Comparison of ENCODE assay signal across 8 cellular contexts in genomic region chr1:76901158-76901767, GRCh38. TPM values are rescaled to one million over a fixed set of nuclear protein-coding genes. Genes with fewer than 3 reads are reported as not detected.
DNase-seq lines count a peak whose midpoint lies in the region; ATAC-seq and TF ChIP-seq lines count a peak whose summit lies in the region.

No MANE protein-coding gene starts in this region.

- H3K4me1 Mint-ChIP-seq in activated T-helper 1 cell treated with anti-CD3 and anti-CD28 coated beads, Interleukin-12 subunit alpha, Interleukin-12 subunit beta, Interleukin-2, Interleukin-4 antibody, amounts not matched to agents 30 ng/mL and 10 ng/mL and 1 ng/mL, durations not matched to agents 14 hours and 24 hours and 36 hours (ENCODE audit: low read depth) = no peaks in the 10 kb centered on the region

- H3K27me3 ChIP-seq in hepatocyte (no peaks in the 10 kb centered on the region), right atrium auricular region (no peaks in the 10 kb centered on the region)

- H4K20me1 ChIP-seq in hepatocyte (ENCODE audit: insufficient read depth, poor library complexity, severe bottlenecking) = no peaks in the 10 kb centered on the region

- no peak overlapping the region for H3K4me2 ChIP-seq in hepatocyte

- no peak overlapping the region for H3K27ac Mint-ChIP-seq in activated T-helper 1 cell treated with anti-CD3 and anti-CD28 coated beads, Interleukin-12 subunit alpha, Interleukin-12 subunit beta, Interleukin-2, Interleukin-4 antibody, amounts not matched to agents 30 ng/mL and 10 ng/mL and 1 ng/mL, durations not matched to agents 14 hours and 24 hours and 36 hours

- no peaks in the 10 kb centered on the region for H3K36me3 Mint-ChIP-seq in activated T-helper 1 cell treated with anti-CD3 and anti-CD28 coated beads, Interleukin-12 subunit alpha, Interleukin-12 subunit beta, Interleukin-2, Interleukin-4 antibody, amounts not matched to agents 30 ng/mL and 10 ng/mL and 1 ng/mL, durations not matched to agents 14 hours and 24 hours and 36 hours (ENCODE audit: low read depth)

- no peaks in the 10 kb centered on the region for H3K27me3 Mint-ChIP-seq in activated T-helper 1 cell treated with anti-CD3 and anti-CD28 coated beads, Interleukin-12 subunit alpha, Interleukin-12 subunit beta, Interleukin-2, Interleukin-4 antibody, amounts not matched to agents 30 ng/mL and 10 ng/mL and 1 ng/mL, durations not matched to agents 14 hours and 24 hours and 36 hours (ENCODE audit: insufficient read depth)

- TF ChIP-seq CTCF in hepatocyte (IDR thresholded peaks at IDR 0.05; ENCODE audit: poor library complexity) (peak; percentile 52), right atrium auricular region (IDR thresholded peaks at IDR 0.05) (peak in 1 of 2 donors; percentile 58)

- no peak overlapping the region for H3K27ac ChIP-seq in hepatocyte
- H3K27ac ChIP-seq in right atrium auricular region = no peak overlapping the region

- H3K79me2 ChIP-seq in hepatocyte = no peaks in the 10 kb centered on the region

- peak; percentile 75 for DNase-seq in Daoy (ENCODE audit: low read depth)
- DNase-seq in NCI-H446 treated with DMSO at 0.1 percent for 48 hours (lab: John Stamatoyannopoulos, UW) = peak; percentile 9
- peak; percentile 7 for DNase-seq in activated T-helper 1 cell treated with anti-CD3 and anti-CD28 coated beads, Interleukin-12 subunit alpha, Interleukin-12 subunit beta, Interleukin-2, Interleukin-4 antibody, amounts not matched to agents 30 ng/mL and 10 ng/mL and 1 ng/mL, durations not matched to agents 14 hours and 24 hours and 36 hours (ENCODE audit: low spot score)
- DNase-seq in hepatocyte (ENCODE audit: low spot score) = peak; percentile 57
- DNase-seq in stimulated activated CD4-positive, alpha-beta T cell treated with anti-CD3 and anti-CD28 coated beads, Interleukin-2, amount 100 ng/mL, for 48 hours = peak; percentile 15 to 34
- DNase-seq in right atrium auricular region (ENCODE audit: low spot score) = no peak

- ATAC-seq in GM19351 (IDR thresholded peaks at IDR 0.05; ENCODE audit: unreplicated experiment) (peak; percentile 100), HG03159 (IDR thresholded peaks at IDR 0.05; ENCODE audit: unreplicated experiment) (peak; percentile 96)

- no peak overlapping the region for H3K4me3 Mint-ChIP-seq in activated T-helper 1 cell treated with anti-CD3 and anti-CD28 coated beads, Interleukin-12 subunit alpha, Interleukin-12 subunit beta, Interleukin-2, Interleukin-4 antibody, amounts not matched to agents 30 ng/mL and 10 ng/mL and 1 ng/mL, durations not matched to agents 14 hours and 24 hours and 36 hours

- intact Hi-C loops in activated T-helper 1 cell treated with anti-CD3 and anti-CD28 coated beads, Interleukin-12 subunit alpha, Interleukin-12 subunit beta, Interleukin-2, Interleukin-4 antibody, amounts not matched to agents 30 ng/mL and 10 ng/mL and 1 ng/mL, durations not matched to agents 14 hours and 24 hours and 36 hours (cut with micrococcal nuclease) = loop anchor here (10.0 kb wide), 1 partner anchor 244 kb away; no protein-coding TSS in a partner anchor

- no peaks in the 10 kb centered on the region for H3K9me3 Mint-ChIP-seq in activated T-helper 1 cell treated with anti-CD3 and anti-CD28 coated beads, Interleukin-12 subunit alpha, Interleukin-12 subunit beta, Interleukin-2, Interleukin-4 antibody, amounts not matched to agents 30 ng/mL and 10 ng/mL and 1 ng/mL, durations not matched to agents 14 hours and 24 hours and 36 hours

- H3K9me3 ChIP-seq in hepatocyte (ENCODE audit: low read depth) = no peaks in the 10 kb centered on the region
- H3K9me3 ChIP-seq in right atrium auricular region = no peaks in the 10 kb centered on the region

- H3K9me2 ChIP-seq in hepatocyte (replicated peaks; ENCODE audit: insufficient read depth) = no peaks in the 10 kb centered on the region

- 87% methylated on average over 2 of the region's 2 CpGs for WGBS in hepatocyte (ENCODE audit: low lambda C conversion rate, missing lambda C conversion rate)

- H3K36me3 ChIP-seq in hepatocyte (replicated peaks; ENCODE audit: insufficient read depth, low read depth) (no peaks in the 10 kb centered on the region), right atrium auricular region (no peaks in the 10 kb centered on the region)

- no peak overlapping the region for H3K4me3 ChIP-seq in hepatocyte
- H3K4me3 ChIP-seq in right atrium auricular region = no peak overlapping the region

- H2AFZ ChIP-seq in hepatocyte = no peak overlapping the region

- no peaks in the 10 kb centered on the region for H3K4me1 ChIP-seq in hepatocyte (ENCODE audit: insufficient read depth)
- H3K4me1 ChIP-seq in right atrium auricular region = no peaks in the 10 kb centered on the region

RNA-seq across cellular contexts. Expression of gene ST6GALNAC5, which starts 34.0 kb away (rescaled TPM):
- 0.21 and 0.29 TPM in 2 replicates for total RNA-seq in Daoy (2014; rRNA removed; shearing (Covaris generic))
- total RNA-seq in activated T-helper 1 cell treated with anti-CD3 and anti-CD28 coated beads, Interleukin-12 subunit alpha, Interleukin-12 subunit beta, Interleukin-2, Interleukin-4 antibody, amounts not matched to agents 30 ng/mL and 10 ng/mL and 1 ng/mL, durations not matched to agents 14 hours and 24 hours and 36 hours = not detected in 2 replicates
- 3.6 TPM in 2 replicates for total RNA-seq in hepatocyte
- polyA plus RNA-seq in hepatocyte = 1.6 and 3.7 TPM in 2 replicates
- total RNA-seq in right atrium auricular region = 1 to 10 TPM; 1.8 to 1.9 TPM
